Comparison of ENCODE assay signal across 9 cellular contexts in the genomic region with DNA sequence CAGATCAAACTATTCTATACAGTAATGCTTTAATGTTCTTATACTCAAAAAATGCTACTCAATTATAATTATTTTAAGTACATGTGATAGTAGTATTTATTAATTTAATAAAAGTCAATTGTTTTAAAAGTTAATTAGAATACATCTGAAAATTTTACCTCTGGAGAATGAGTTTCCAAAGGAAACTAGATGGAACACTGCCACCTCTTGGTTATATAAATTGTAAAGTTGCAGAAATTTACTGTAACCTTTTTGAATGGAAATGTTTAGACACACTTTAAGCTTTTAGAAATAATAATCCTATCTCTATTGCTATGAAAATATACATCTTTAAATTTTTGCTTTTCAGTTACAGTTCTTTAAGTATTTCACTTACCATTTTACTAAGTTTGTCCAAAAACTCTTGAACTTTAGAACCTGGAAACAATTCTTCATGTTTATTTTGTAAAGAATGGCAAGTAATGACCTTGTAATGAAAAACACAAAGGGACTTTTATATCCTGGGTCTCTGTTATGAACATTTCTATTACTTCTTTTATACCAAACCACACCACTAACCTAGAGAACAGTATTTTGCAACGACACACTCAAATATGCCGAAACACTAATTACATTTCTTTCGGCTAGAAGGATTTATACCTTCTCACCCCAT. TPM values are rescaled to one million over a fixed set of nuclear protein-coding genes. Genes with fewer than 3 reads are reported as not detected.
DNase-seq lines count a peak whose midpoint lies in the region; ATAC-seq, FAIRE-seq and TF ChIP-seq lines count a peak whose summit lies in the region.
"Had no signal": no experiment of that assay in that cellular context is flagged by ENCODE, and none has a peak within 500 bp of the region (broad histone marks: within the 10 kb centered on the region; RNA-seq: fewer than 3 reads in every experiment).

No MANE protein-coding gene starts in this region.

- in situ Hi-C loops in G401 (cut with HindIII; ENCODE audit: low sequenced_read_pairs), result no loop called here

- H3K36me3 ChIP-seq in pancreas, result no peaks in the 10 kb centered on the region
- no peaks in the 10 kb centered on the region for H3K36me3 ChIP-seq in thyroid gland

- 46 to 55% methylated on average over 3 of the region's 3 CpGs for WGBS in pancreas, 2 donors
- WGBS in thyroid gland, 2 donors, result 84 to 88% methylated on average over 3 of the region's 3 CpGs

- H3K9me3 ChIP-seq in pancreas, result no peaks in the 10 kb centered on the region
- H3K9me3 ChIP-seq in thyroid gland, result no peaks in the 10 kb centered on the region

- FAIRE-seq in pancreas (lab: Jason Lieb, UNC), result peak; percentile 96

- H3K4me1 Mint-ChIP-seq in activated T-cell treated with anti-CD3 and anti-CD28 coated beads, Interleukin-2, amount 50 U/mL, for 24 hours (ENCODE audit: low read depth), result no peaks in the 10 kb centered on the region

- no peak overlapping the region for H3K4me3 Mint-ChIP-seq in activated T-cell treated with anti-CD3 and anti-CD28 coated beads, Interleukin-2, amount 50 U/mL, for 24 hours

- TF ChIP-seq CTCF in dorsolateral prefrontal cortex (IDR thresholded peaks at IDR 0.05 in 54 of 56, conservative IDR thresholded peaks at IDR 0.05 in 2 of 56; ENCODE audit: low read depth in 1 of 56, partially characterized antibody in 56 of 56) (peak in 54 of 56 donors; percentile 23 to 72 (median 54)), pancreas (IDR thresholded peaks at IDR 0.05) (peak in 1 of 4 donors; percentile 15), thyroid gland (IDR thresholded peaks at IDR 0.05) (peak in 3 of 6 experiments; percentile 13 to 33 (median 28))

- H3K4me3 ChIP-seq in dorsolateral prefrontal cortex (no peak overlapping the region), pancreas (no peak overlapping the region), thyroid gland (replicated peaks in 1 of 3) (no peak overlapping the region)

- peak; percentile 53 for DNase-seq in DMS 273 (lab: John Stamatoyannopoulos, UW; ENCODE audit: unreplicated experiment)
- DNase-seq in DMS 273 treated with DMSO at 0.1 percent for 48 hours (lab: John Stamatoyannopoulos, UW), result no peak
- peak; percentile 9 for DNase-seq in NCI-H1105 (lab: John Stamatoyannopoulos, UW)
- no peak for DNase-seq in dorsolateral prefrontal cortex
- no peak for DNase-seq in pancreas
- no peak for DNase-seq in activated T-cell treated with anti-CD3 and anti-CD28 coated beads, Interleukin-2, amount 50 U/mL, for 24 hours
- no peak for DNase-seq in thyroid gland
- DNase-seq in G401 (ENCODE audit: low spot score), result no peak
- DNase-seq: NCI-H1048 had no signal

- H3K27ac ChIP-seq in dorsolateral prefrontal cortex, result no peak overlapping the region
- H3K27ac ChIP-seq in pancreas, result no peak overlapping the region
- H3K27ac ChIP-seq in thyroid gland, result no peak overlapping the region

- no peak overlapping the region for H3K27ac Mint-ChIP-seq in activated T-cell treated with anti-CD3 and anti-CD28 coated beads, Interleukin-2, amount 50 U/mL, for 24 hours

- intact Hi-C loops in dorsolateral prefrontal cortex (cut with DNase I) (no loop called here), pancreas (cut with DNase I) (loop anchor here in 1 of 3 donors (10.0 kb wide), 1 partner anchor 442 kb away; no protein-coding TSS in a partner anchor), thyroid gland (cut with DNase I) (no loop called here)

- H3K27me3 Mint-ChIP-seq in activated T-cell treated with anti-CD3 and anti-CD28 coated beads, Interleukin-2, amount 50 U/mL, for 24 hours, result no peaks in the 10 kb centered on the region

- H3K9me3 Mint-ChIP-seq in activated T-cell treated with anti-CD3 and anti-CD28 coated beads, Interleukin-2, amount 50 U/mL, for 24 hours, result peaks cover 5% of the 10 kb centered on the region

- peak in 1 of 4 donors; percentile 42 for ATAC-seq in pancreas

- TF ChIP-seq POLR2A in thyroid gland (IDR thresholded peaks at IDR 0.05), result no peak

- H3K4me1 ChIP-seq in pancreas, result peaks cover 0 to 7% (median 5%) of the 10 kb centered on the region in 3 donors
- peaks cover 0 to 4% of the 10 kb centered on the region in 2 donors for H3K4me1 ChIP-seq in thyroid gland

- no peaks in the 10 kb centered on the region for H3K36me3 Mint-ChIP-seq in activated T-cell treated with anti-CD3 and anti-CD28 coated beads, Interleukin-2, amount 50 U/mL, for 24 hours (ENCODE audit: low read depth)

- H3K27me3 ChIP-seq in dorsolateral prefrontal cortex (peaks cover 0 to 3% (median 0%) of the 10 kb centered on the region in 45 donors), pancreas (no peaks in the 10 kb centered on the region), thyroid gland (no peaks in the 10 kb centered on the region)

RNA-seq across cellular contexts. Expression of a gene that starts 10.9 kb away (rescaled TPM):
- 1 to 10 TPM in 17 of 120 experiments, under 1 TPM in 60, not detected in 43; 0.10 to 8.0 (median 0.38) TPM for total RNA-seq in dorsolateral prefrontal cortex
- 1 to 10 TPM in 2 of 6 donors, under 1 TPM in 4; 0.32 to 1.3 (median 0.67) TPM for total RNA-seq in pancreas
- 1 to 10 TPM; 1.2 to 6.2 TPM for polyA plus RNA-seq in pancreas
- 1 to 10 TPM in 1 of 4 donors, under 1 TPM in 3; 0.25 to 1.9 (median 0.63) TPM for total RNA-seq in thyroid gland
- not detected in 2 replicates for total RNA-seq in G401 (2014; rRNA removed; shearing (Covaris generic))

Comparison
In these comparisons a context has a peak if more than half of its experiments do, and no peak if none do; other contexts are left out.
1. DNase-seq: peak in DMS 273 (single experiment) and NCI-H1105 (single experiment); none in DMS 273 treated with DMSO at 0.1 percent for 48 hours (single experiment), dorsolateral prefrontal cortex (0 of 10), pancreas (0 of 6), activated T-cell treated with anti-CD3 and anti-CD28 coated beads, Interleukin-2, amount 50 U/mL, for 24 hours (single experiment), thyroid gland (0 of 2) and G401 (single experiment).